ENCODE assay signal across 8 cellular contexts in genomic region chr22:39236321-39237275, GRCh38. TPM values are rescaled to one million over a fixed set of nuclear protein-coding genes. Genes with fewer than 3 reads are reported as not detected.
DNase-seq lines count a peak whose midpoint lies in the region; ATAC-seq and TF ChIP-seq lines count a peak whose summit lies in the region.

No MANE protein-coding gene starts in this region.

- in situ Hi-C loops in KBM-7 (cut with MboI; ENCODE audit: low pct_unique_long_range_greater_than_20kb, low sequenced_read_pairs) = no loop called here
- in situ Hi-C loops in ACHN (cut with HindIII; ENCODE audit: low pct_ligation_motif_present, low pct_unique_long_range_greater_than_20kb, low sequenced_read_pairs) = no loop called here

- H3K27ac ChIP-seq in heart left ventricle (peak overlapping the region; percentile 84 to 98 (median 94)), suprapubic skin (peak overlapping the region; percentile 95)

- TF ChIP-seq POLR2A in heart left ventricle (IDR thresholded peaks at IDR 0.05) (no peak), suprapubic skin (IDR thresholded peaks at IDR 0.05) (no peak)

- H3K27me3 ChIP-seq in heart left ventricle = peaks cover 0 to 60% (median 0%) of the 10 kb centered on the region in 9 donors
- no peaks in the 10 kb centered on the region for H3K27me3 ChIP-seq in suprapubic skin

- intact Hi-C loops in heart left ventricle (cut with DNase I) = loop anchor here in 5 of 10 donors (5.0 to 10.0 kb wide), 7 partner anchors 41 to 288 kb away; partner anchors contain the start of gene ATF4 (in 2 of the 5)

- no peak overlapping the region for H3K4me3 ChIP-seq in GM12864 (ENCODE audit: low read depth, low read length)
- H3K4me3 ChIP-seq in heart left ventricle = peak overlapping the region in 8 of 12 donors; percentile 4 to 22 (median 17)
- no peak overlapping the region for H3K4me3 ChIP-seq in suprapubic skin

- DNase-seq in GM12864 (ENCODE audit: low read depth) (peak; percentile 48), KBM-7 (peak; percentile 93), heart left ventricle (peak; percentile 79 to 91 (median 86)), suprapubic skin (ENCODE audit: low spot score in 2 of 2) (no peak), SW 1271 (lab: John Stamatoyannopoulos, UW) (no peak), ACHN (no peak)
- peak; percentile 53 for DNase-seq in activated CD4-positive, alpha-beta T cell treated with anti-CD3 and anti-CD28 coated beads for 48 hours

- TF ChIP-seq CTCF in GM12864 (IDR thresholded peaks at IDR 0.05; ENCODE audit: low read depth, low read length, missing control alignments) (no peak), heart left ventricle (IDR thresholded peaks at IDR 0.05) (no peak), suprapubic skin (IDR thresholded peaks at IDR 0.05) (no peak)

- TF ChIP-seq EP300 in suprapubic skin (IDR thresholded peaks at IDR 0.05) = no peak

- peaks cover 27 to 98% (median 90%) of the 10 kb centered on the region in 12 donors for H3K4me1 ChIP-seq in heart left ventricle
- peaks cover 84% of the 10 kb centered on the region for H3K4me1 ChIP-seq in suprapubic skin

- H3K9me3 ChIP-seq in heart left ventricle (no peaks in the 10 kb centered on the region), suprapubic skin (no peaks in the 10 kb centered on the region)

- 28 to 34% (median 29%) methylated on average over 31 to 36 of the region's 36 CpGs for WGBS in heart left ventricle, 4 donors
- WGBS in suprapubic skin = 45% methylated on average over 29 of the region's 36 CpGs

- ATAC-seq in heart left ventricle (peak; percentile 23 to 56 (median 53)), HG02623 (IDR thresholded peaks at IDR 0.05; ENCODE audit: unreplicated experiment) (no peak)

- peaks cover 0 to 27% (median 9%) of the 10 kb centered on the region in 9 donors for H3K36me3 ChIP-seq in heart left ventricle
- H3K36me3 ChIP-seq in suprapubic skin = peaks cover 11% of the 10 kb centered on the region

RNA-seq across cellular contexts. Expression of gene PDGFB, which starts 8.2 kb away (rescaled TPM):
- 10 to 100 TPM; 15.2 to 43.7 (median 21.8) TPM for total RNA-seq in heart left ventricle
- polyA plus RNA-seq in heart left ventricle = 10 to 100 TPM in 1 of 2 donors, 1 to 10 TPM in 1; 9.0 to 21.3 TPM
- 10 to 100 TPM; 10.5 to 20.6 (median 12.0) TPM for total RNA-seq in suprapubic skin

Comparison
In these comparisons a context has a peak if more than half of its experiments do, and no peak if none do; other contexts are left out.
1. DNase-seq: peak in GM12864 (single experiment), KBM-7 (single experiment), activated CD4-positive, alpha-beta T cell treated with anti-CD3 and anti-CD28 coated beads for 48 hours (single experiment) and heart left ventricle (5 of 5); none in suprapubic skin (0 of 2), SW 1271 (0 of 2) and ACHN (single experiment).
2. H3K4me3 ChIP-seq: peak in heart left ventricle (8 of 12); none in GM12864 (single experiment) and suprapubic skin (single experiment).